Comparison of ENCODE assay signal across 19 cellular contexts in genomic region chr14:71695603-71696350, GRCh38.
DNase-seq lines count a peak whose midpoint lies in the region; ATAC-seq and TF ChIP-seq lines count a peak whose summit lies in the region.
"Had no signal": no experiment of that assay in that cellular context is flagged by ENCODE, and none has a peak within 500 bp of the region (broad histone marks: within the 10 kb centered on the region; RNA-seq: fewer than 3 reads in every experiment).

No MANE protein-coding gene starts in this region.

- H3K36me3 Mint-ChIP-seq in T-helper 17 cell (ENCODE audit: low read depth): peaks cover 16% of the 10 kb centered on the region

- DNase-seq in T-helper 17 cell: no peak
- no peak for DNase-seq in lower lobe of right lung
- DNase-seq in thoracic aorta (ENCODE audit: low spot score): no peak
- DNase-seq in kidney glomerular epithelial cell (lab: John Stamatoyannopoulos, UW): no peak
- DNase-seq in activated CD8-positive, alpha-beta memory T cell treated with anti-CD3 and anti-CD28 coated beads, Interleukin-2, amount 50 U/mL, for 4 hours: no peak
- no peak for DNase-seq in T1000 (lab: John Stamatoyannopoulos, UW)
- DNase-seq: ACHN, C1 segment of cervical spinal cord, DMS79, KBM-7, MV-4-11, NCI-H1417, NCI-H187, NCI-H2107, NCI-H226, NCI-H524 treated with DMSO at 0.1 percent for 48 hours, RPMI8226, SHP77 treated with DMSO at 0.1 percent for 48 hours had no signal

- H3K27me3 ChIP-seq in lower lobe of right lung (ENCODE audit: low read depth): no peaks in the 10 kb centered on the region
- no peaks in the 10 kb centered on the region for H3K27me3 ChIP-seq in thoracic aorta (replicated peaks; ENCODE audit: insufficient read depth)

- TF ChIP-seq CTCF in lower lobe of right lung (IDR thresholded peaks at IDR 0.05) (no peak), thoracic aorta (IDR thresholded peaks at IDR 0.05) (no peak)

- H3K36me3 ChIP-seq in lower lobe of right lung (no peaks in the 10 kb centered on the region), thoracic aorta (no peaks in the 10 kb centered on the region)

- ATAC-seq in T-helper 17 cell: peak; percentile 52
- peak; percentile 56 to 90 for ATAC-seq in lower lobe of right lung
- no peak for ATAC-seq in thoracic aorta (ENCODE audit: insufficient number of reproducible peaks, low FRiP score, low read depth)
- no peak for ATAC-seq in HG03280 (IDR thresholded peaks at IDR 0.05; ENCODE audit: unreplicated experiment)

- no peak overlapping the region for H3K4me3 Mint-ChIP-seq in T-helper 17 cell

- H3K27ac Mint-ChIP-seq in T-helper 17 cell: no peak overlapping the region

- H3K27me3 Mint-ChIP-seq in T-helper 17 cell: no peaks in the 10 kb centered on the region

- H3K9me3 ChIP-seq in T-helper 17 cell (ENCODE audit: control insufficient read depth, low read length, poor library complexity, severe bottlenecking): no peaks in the 10 kb centered on the region
- no peaks in the 10 kb centered on the region for H3K9me3 ChIP-seq in lower lobe of right lung
- H3K9me3 ChIP-seq in thoracic aorta: no peaks in the 10 kb centered on the region

- H3K4me1 Mint-ChIP-seq in T-helper 17 cell: peaks cover 12% of the 10 kb centered on the region

- H3K4me3 ChIP-seq in lower lobe of right lung: no peak overlapping the region
- H3K4me3 ChIP-seq in thoracic aorta: peak overlapping the region; percentile 37

- H3K4me1 ChIP-seq in lower lobe of right lung (peaks cover 10% of the 10 kb centered on the region), thoracic aorta (ENCODE audit: control insufficient read depth in 1 of 2, low read depth in 2 of 2) (peaks cover 14 to 39% of the 10 kb centered on the region in 2 donors)

- H3K27ac ChIP-seq in lower lobe of right lung (peak overlapping the region; percentile 13), thoracic aorta (peak overlapping the region in 1 of 2 donors; percentile 10)

- intact Hi-C loops in lower lobe of right lung (cut with DNase I): no loop called here

Comparison
In these comparisons a context has a peak if more than half of its experiments do, and no peak if none do; other contexts are left out.
1. ATAC-seq: peak in T-helper 17 cell (single experiment) and lower lobe of right lung (2 of 2); none in thoracic aorta (single experiment) and HG03280 (single experiment).